Comparison of ENCODE assay signal across 12 cellular contexts in genomic region chr10:119312241-119312640, GRCh38.
"Had no signal": no experiment of that assay in that cellular context is flagged by ENCODE, and none has a peak within 500 bp of the region (broad histone marks: within the 10 kb centered on the region; RNA-seq: fewer than 3 reads in every experiment).

No MANE protein-coding gene starts in this region.

- H3K9me3 Mint-ChIP-seq: activated CD4-positive, alpha-beta T cell treated with anti-CD3 and anti-CD28 coated beads, Interleukin-2, amount 10 ng/mL, durations not matched to agents 7 days and 5 days; neural crest cell had no signal

- H3K27ac Mint-ChIP-seq: T-cell had no signal

- H3K4me3 Mint-ChIP-seq: neural crest cell had no signal

- ATAC-seq: heart left ventricle, pancreas, Right ventricle myocardium inferior, T-cell had no signal

- H3K27me3 Mint-ChIP-seq: T-cell had no signal

- DNase-seq: activated CD4-positive, alpha-beta T cell treated with anti-CD3 and anti-CD28 coated beads, Interleukin-2, amount 10 ng/mL, durations not matched to agents 7 days and 5 days; activated naive CD8-positive, alpha-beta T cell treated with anti-CD3 and anti-CD28 coated beads, Interleukin-2, amount 10 ng/mL, durations not matched to agents 7 days and 5 days; aorta; foreskin melanocyte; mesenchymal stem cell; pancreas; stimulated activated CD4-positive, alpha-beta T cell treated with anti-CD3 and anti-CD28 coated beads, Interleukin-4, amount 100 ng/mL, for 4 hours; T-cell; trophoblast cell had no signal
